ENCODE assay signal across 17 cellular contexts in the genomic region with DNA sequence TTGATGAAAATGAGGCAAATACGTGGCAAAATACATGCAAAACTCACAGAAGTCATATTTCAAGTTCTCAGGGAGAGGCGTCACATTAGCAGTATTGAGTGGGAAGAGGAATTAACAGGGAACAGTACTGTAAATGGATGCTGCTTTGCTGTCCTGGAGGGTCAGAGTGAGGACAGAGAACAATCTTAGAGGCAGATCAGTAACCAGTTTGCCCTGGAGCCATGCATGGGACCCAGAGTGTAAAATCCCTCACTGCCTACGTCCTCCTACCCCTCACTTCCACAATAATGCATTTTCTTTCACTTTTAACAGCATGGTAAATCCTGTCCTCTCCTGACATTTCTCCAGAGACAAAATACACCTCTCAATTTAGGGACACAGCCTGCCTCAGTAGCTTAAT.
DNase-seq lines count a peak whose midpoint lies in the region; ATAC-seq and TF ChIP-seq lines count a peak whose summit lies in the region.
"Had no signal": no experiment of that assay in that cellular context is flagged by ENCODE, and none has a peak within 500 bp of the region (broad histone marks: within the 10 kb centered on the region; RNA-seq: fewer than 3 reads in every experiment).

No MANE protein-coding gene starts in this region.

- H3K27ac ChIP-seq in left ventricle myocardium inferior (replicated peaks) = peak overlapping the region; percentile 74
- peak overlapping the region; percentile 7 for H3K27ac ChIP-seq in muscle layer of duodenum (ENCODE audit: low read length)
- H3K27ac ChIP-seq in transverse colon = peak overlapping the region; percentile 45 to 79 (median 70)

- no peak for TF ChIP-seq POLR2A in transverse colon (IDR thresholded peaks at IDR 0.05)

- peaks cover 53% of the 10 kb centered on the region for H3K4me1 Mint-ChIP-seq in brain

- H3K9me3 ChIP-seq in left ventricle myocardium inferior (replicated peaks) (no peaks in the 10 kb centered on the region), muscle layer of duodenum (ENCODE audit: control insufficient read depth in 1 of 2, low read length in 2 of 2) (no peaks in the 10 kb centered on the region), transverse colon (no peaks in the 10 kb centered on the region)
- H3K9me3 ChIP-seq: ovary had no signal

- no peak overlapping the region for H3K4me3 ChIP-seq in left ventricle myocardium inferior
- H3K4me3 ChIP-seq in muscle layer of duodenum (ENCODE audit: low read depth in 1 of 2, low read length in 2 of 2) = no peak overlapping the region
- H3K4me3 ChIP-seq in transverse colon = no peak overlapping the region
- H3K4me3 ChIP-seq: ovary had no signal

- H3K36me3 ChIP-seq in left ventricle myocardium inferior (no peaks in the 10 kb centered on the region), muscle layer of duodenum (ENCODE audit: control insufficient read depth in 1 of 2, insufficient read depth in 2 of 2, low read length in 2 of 2) (no peaks in the 10 kb centered on the region), transverse colon (no peaks in the 10 kb centered on the region)
- H3K36me3 ChIP-seq: ovary had no signal

- TF ChIP-seq EP300 in transverse colon (IDR thresholded peaks at IDR 0.05; ENCODE audit: low read depth) = no peak

- H3K36me3 Mint-ChIP-seq in brain = no peaks in the 10 kb centered on the region

- H3K9me3 Mint-ChIP-seq in brain = no peaks in the 10 kb centered on the region
- H3K9me3 Mint-ChIP-seq: IgD-negative memory B cell had no signal

- in situ Hi-C loops in transverse colon (cut with MboI; ENCODE audit: low pct_ligation_motif_present in 1 of 4, low pct_unique_long_range_greater_than_20kb in 1 of 4, low sequenced_read_pairs in 3 of 4) = loop anchor here in 1 of 4 donors (25.0 kb wide), 1 partner anchor 466 kb away; no protein-coding TSS in a partner anchor

- H3K27me3 ChIP-seq in left ventricle myocardium inferior (ENCODE audit: low read depth) (no peaks in the 10 kb centered on the region), muscle layer of duodenum (ENCODE audit: low read depth, low read length) (no peaks in the 10 kb centered on the region), transverse colon (no peaks in the 10 kb centered on the region)
- H3K27me3 ChIP-seq: ovary had no signal

- peaks cover 55% of the 10 kb centered on the region for H3K4me1 ChIP-seq in left ventricle myocardium inferior
- peaks cover 0 to 8% of the 10 kb centered on the region in 2 donors for H3K4me1 ChIP-seq in muscle layer of duodenum (ENCODE audit: control insufficient read depth in 1 of 2, insufficient read depth in 2 of 2, low read length in 2 of 2)
- peaks cover 10 to 35% (median 19%) of the 10 kb centered on the region in 4 donors for H3K4me1 ChIP-seq in transverse colon

- TF ChIP-seq CTCF in left ventricle myocardium inferior (IDR thresholded peaks at IDR 0.05; ENCODE audit: borderline replicate concordance) = no peak
- TF ChIP-seq CTCF in brain (conservative IDR thresholded peaks at IDR 0.05) = no peak
- no peak for TF ChIP-seq CTCF in transverse colon (IDR thresholded peaks at IDR 0.05)

- ATAC-seq in Right ventricle myocardium superior (ENCODE audit: poor library complexity) = no peak
- ATAC-seq in GM19452 (IDR thresholded peaks at IDR 0.05; ENCODE audit: unreplicated experiment) = no peak
- ATAC-seq: stimulated activated naive B cell treated with anti-CD40 and anti-IgM and Interleukin-4, amounts not matched to agents 10 μg/mL and 1 μg/mL and 100 μg/mL, for 72 hours had no signal

- H3K27me3 Mint-ChIP-seq in brain = peaks cover 6% of the 10 kb centered on the region
- H3K27me3 Mint-ChIP-seq: IgD-negative memory B cell; stimulated activated naive B cell treated with anti-CD40 and anti-IgM and Interleukin-4, amounts not matched to agents 10 μg/mL and 1 μg/mL and 100 μg/mL, for 72 hours had no signal

- 60 to 62% methylated on average over 3 of the region's 3 CpGs for WGBS in transverse colon (ENCODE audit: low coverage in 1 of 2), 2 donors

- intact Hi-C loops in left ventricle myocardium inferior (cut with micrococcal nuclease) = no loop called here
- intact Hi-C loops in Right ventricle myocardium superior (cut with DNase I) = no loop called here
- intact Hi-C loops in transverse colon (cut with DNase I; ENCODE audit: low total_unique reads) = no loop called here

- peak overlapping the region; percentile 41 to 93 (median 79) for H3K27ac Mint-ChIP-seq in brain

- no peak for DNase-seq in left ventricle myocardium inferior
- DNase-seq in Right ventricle myocardium superior = no peak
- no peak for DNase-seq in transverse colon
- no peak for DNase-seq in HuH-7 (ENCODE audit: low spot score)
- DNase-seq in anterior cingulate cortex (lab: John Stamatoyannopoulos, UW) = no peak
- DNase-seq: activated CD4-positive, alpha-beta T cell treated with anti-CD3 and anti-CD28 coated beads for 4 hours; activated gamma-delta T cell treated with Interleukin-2 at 50 U/mL for 16 hours; AML-193; NCI-H1436; NCI-H774; ovary; stimulated activated CD4-positive, alpha-beta T cell treated with anti-CD3 and anti-CD28 coated beads, Interleukin-2, amount 100 ng/mL, for 24 hours; stimulated activated naive B cell treated with anti-CD40 and anti-IgM and Interleukin-4, amounts not matched to agents 10 μg/mL and 1 μg/mL and 100 μg/mL, for 72 hours had no signal

- peak overlapping the region in 3 of 5 experiments; percentile 14 to 57 (median 41) for H3K4me3 Mint-ChIP-seq in brain
- H3K4me3 Mint-ChIP-seq: stimulated activated naive B cell treated with anti-CD40 and anti-IgM and Interleukin-4, amounts not matched to agents 10 μg/mL and 1 μg/mL and 100 μg/mL, for 72 hours had no signal

Comparison
In these comparisons a context has a peak if more than half of its experiments do, and no peak if none do; other contexts are left out.
1. H3K27ac ChIP-seq: peak in every context shown above with its lines; median percentile 74 in left ventricle myocardium inferior; 70 in transverse colon; 7 in muscle layer of duodenum.